ENCODE assay signal across 21 cellular contexts in genomic region chr16:54156349-54156748, GRCh38.
DNase-seq lines count a peak whose midpoint lies in the region; ATAC-seq, FAIRE-seq and TF ChIP-seq lines count a peak whose summit lies in the region.
"Had no signal": no experiment of that assay in that cellular context is flagged by ENCODE, and none has a peak within 500 bp of the region (broad histone marks: within the 10 kb centered on the region; RNA-seq: fewer than 3 reads in every experiment).

No MANE protein-coding gene starts in this region.

- H3K9ac ChIP-seq in DND-41 (ENCODE audit: low read depth, low read length) (no peak overlapping the region), H1 (replicated peaks in 1 of 4; ENCODE audit: extremely low read depth in 1 of 4, low read depth in 3 of 4, low read length in 3 of 4) (no peak overlapping the region)

- no peak for TF ChIP-seq EP300 in H1 (IDR thresholded peaks at IDR 0.05; ENCODE audit: borderline replicate concordance in 1 of 2, low read depth in 2 of 2, low read length in 2 of 2)

- intact Hi-C loops in posterior vena cava (cut with DNase I) = no loop called here

- H3K14ac ChIP-seq in H1 (ENCODE audit: insufficient read length) = no peak overlapping the region

- no peak overlapping the region for H2BK12ac ChIP-seq in H1 (ENCODE audit: low read depth, low read length)

- H2AFZ ChIP-seq in DND-41 (ENCODE audit: low read depth, low read length) (no peak overlapping the region), H1 (ENCODE audit: low read length) (no peak overlapping the region)
- H2AFZ ChIP-seq: GM23338 had no signal

- H4K91ac ChIP-seq in H1 (replicated peaks; ENCODE audit: insufficient read length, low read length) = no peak overlapping the region

- TF ChIP-seq POLR2A in H1 (IDR thresholded peaks at IDR 0.05; ENCODE audit: control extremely low read depth in 1 of 2, low read depth in 2 of 2, low read length in 2 of 2) = no peak

- no peak overlapping the region for H4K8ac ChIP-seq in H1 (ENCODE audit: extremely low read depth, insufficient read depth, low read length)

- H3K4ac ChIP-seq in H1 (replicated peaks; ENCODE audit: insufficient read length, low read depth, low read length) = no peak overlapping the region

- H3K4me2 ChIP-seq in DND-41 (ENCODE audit: insufficient read depth, low read length) = no peak overlapping the region
- no peak overlapping the region for H3K4me2 ChIP-seq in H1 (ENCODE audit: insufficient read depth in 1 of 2, low read depth in 2 of 2, low read length in 2 of 2)
- H3K4me2 ChIP-seq: A549, GM23338 had no signal

- CTCF ChIA-PET in H1 (lab: Charles Lee; ENCODE audit: partially characterized antibody) = no interaction called here

- H3K27me3 ChIP-seq in DND-41 (ENCODE audit: insufficient read depth, low read length, poor library complexity) (no peaks in the 10 kb centered on the region), H1 (replicated peaks in 1 of 4; ENCODE audit: control insufficient read depth in 3 of 4, extremely low read depth in 1 of 4, insufficient read depth in 3 of 4, low read length in 3 of 4) (no peaks in the 10 kb centered on the region)

- H3K4me3 ChIP-seq in DND-41 (ENCODE audit: low read depth in 1 of 2, low read length in 2 of 2) (no peak overlapping the region), H1 (ENCODE audit: extremely low read depth in 1 of 4, insufficient read depth in 2 of 4, low read depth in 3 of 4, low read length in 4 of 4) (no peak overlapping the region)
- H3K4me3 ChIP-seq: A549, GM23338, HAP-1 had no signal

- H3K79me2 ChIP-seq in DND-41 (ENCODE audit: insufficient read depth, low read length) = no peaks in the 10 kb centered on the region
- H3K79me2 ChIP-seq in H1 (ENCODE audit: control insufficient read depth in 1 of 2, insufficient read depth in 2 of 2, low read length in 2 of 2) = no peaks in the 10 kb centered on the region

- no peak overlapping the region for H4K5ac ChIP-seq in H1 (ENCODE audit: insufficient read length, low read depth, low read length)

- H3K23me2 ChIP-seq in H1 (ENCODE audit: low read depth, low read length) = peaks cover 4% of the 10 kb centered on the region; the same call in 1 of the 2 replicates

- peak; percentile 95 for FAIRE-seq in HTR-8/SVneo (lab: Jason Lieb, UNC)
- no peak for FAIRE-seq in H1 (lab: Jason Lieb, UNC)
- FAIRE-seq: A549, GM12891, GM18507, H54 had no signal

- no peak for TF ChIP-seq CTCF in DND-41 (IDR thresholded peaks at IDR 0.05; ENCODE audit: borderline replicate concordance, extremely low read depth, low read length, poor library complexity, severe bottlenecking)
- TF ChIP-seq CTCF in H1 (IDR thresholded peaks at IDR 0.05; ENCODE audit: control extremely low read depth in 1 of 3, insufficient read depth in 1 of 3, low read depth in 1 of 3, low read length in 3 of 3) = no peak

- H3K4me1 ChIP-seq in DND-41 (ENCODE audit: insufficient read depth, low read length) = peaks cover 11% of the 10 kb centered on the region
- peaks cover 0 to 8% (median 6%) of the 10 kb centered on the region in 4 experiments; a peak in 2 of 7 replicates for H3K4me1 ChIP-seq in H1 (replicated peaks in 1 of 4; ENCODE audit: control insufficient read depth in 3 of 4, insufficient read depth in 4 of 4, low read length in 3 of 4)
- H3K4me1 ChIP-seq: HAP-1 had no signal

- H3K27ac ChIP-seq in DND-41 (ENCODE audit: low read length) (peak overlapping the region; percentile 36; the same call in 1 of the 2 replicates), H1 (ENCODE audit: low read depth, low read length) (no peak overlapping the region)
- H3K27ac ChIP-seq: A549 had no signal

- TF ChIP-seq RAD21 in H1 (IDR thresholded peaks at IDR 0.05 in 1 of 2, conservative IDR thresholded peaks at IDR 0.05 in 1 of 2; ENCODE audit: low read depth in 2 of 2, low read length in 2 of 2) = no peak

- no peak overlapping the region for H3K18ac ChIP-seq in H1 (ENCODE audit: extremely low read depth, low read length)

- H2BK120ac ChIP-seq in H1 (replicated peaks; ENCODE audit: low read depth, low read length) = no peak overlapping the region

- H2AK5ac ChIP-seq in H1 (ENCODE audit: low read depth, low read length) = peak overlapping the region; percentile 82; the same call in 1 of the 2 replicates

- WGBS in H1 (ENCODE audit: extremely low coverage in 1 of 2, insufficient coverage in 1 of 2, insufficient read length in 1 of 2, insufficient replicate concordance in 2 of 2, low coverage in 1 of 2, low lambda C conversion rate in 2 of 2, missing lambda C conversion rate in 1 of 2), 2 experiments = 93% methylated on average over 1 of the region's 1 CpG; no CpG with 5 or more reads in 1 of the 2 experiments

- no peaks in the 10 kb centered on the region for H3K79me1 ChIP-seq in H1 (ENCODE audit: low read depth, low read length)

- DNase-seq in DND-41 (no peak), HTR-8/SVneo (ENCODE audit: insufficient read length, low spot score) (no peak), H1 (ENCODE audit: low read depth in 1 of 2, low spot score in 2 of 2) (no peak), posterior vena cava (ENCODE audit: low spot score) (no peak)
- DNase-seq in stimulated activated CD4-positive, alpha-beta T cell treated with anti-CD3 and anti-CD28 coated beads, Interleukin-2, amount 100 ng/mL, for 24 hours = no peak
- DNase-seq: 8988T; ACHN; AML-193; C1 segment of cervical spinal cord; CD4-positive, alpha-beta memory T cell; COR-L47; DMS153; EL; GDM1 had no signal

- H2BK20ac ChIP-seq in H1 (ENCODE audit: low read length) = no peak overlapping the region

- no peak overlapping the region for H3K23ac ChIP-seq in H1 (ENCODE audit: insufficient read length)

- no peaks in the 10 kb centered on the region for H3K9me3 ChIP-seq in DND-41 (ENCODE audit: insufficient read depth, low read length, severe bottlenecking)
- H3K9me3 ChIP-seq in H1 (ENCODE audit: insufficient read depth in 2 of 2, low read depth in 1 of 2, low read length in 1 of 2) = no peaks in the 10 kb centered on the region
- H3K9me3 ChIP-seq: A549, HAP-1 had no signal

- no peak overlapping the region for H2BK15ac ChIP-seq in H1 (ENCODE audit: low read length)

- no peak overlapping the region for H2BK5ac ChIP-seq in H1 (ENCODE audit: low read depth, low read length)

- H3K36me3 ChIP-seq in DND-41 (ENCODE audit: insufficient read depth, low read length) (no peaks in the 10 kb centered on the region), H1 (ENCODE audit: control insufficient read depth in 2 of 4, insufficient read depth in 4 of 4, low read length in 3 of 4) (no peaks in the 10 kb centered on the region)
- H3K36me3 ChIP-seq: HAP-1 had no signal

- POLR2A ChIA-PET in H1 (lab: Charles Lee; ENCODE audit: partially characterized antibody) = no interaction called here

- no peaks in the 10 kb centered on the region for H4K20me1 ChIP-seq in DND-41 (ENCODE audit: insufficient read depth, low read length)
- H4K20me1 ChIP-seq in H1 (replicated peaks in 1 of 2; ENCODE audit: control insufficient read depth in 1 of 2, insufficient read depth in 2 of 2, low read length in 2 of 2) = no peaks in the 10 kb centered on the region

- ATAC-seq in DND-41 (ENCODE audit: insufficient read depth, low read depth) = no peak; the same call in 2 of the 3 replicates
- no peak for ATAC-seq in HG02763 (IDR thresholded peaks at IDR 0.05; ENCODE audit: unreplicated experiment)
- ATAC-seq: A549, GM23338 had no signal

- H3K56ac ChIP-seq in H1 (replicated peaks; ENCODE audit: insufficient read length, low read depth, low read length) = no peak overlapping the region

TF ChIP-seq in H1, 55 proteins besides CTCF, POLR2A, EP300 and RAD21:
- TF ChIP-seq SRF (IDR thresholded peaks at IDR 0.05; ENCODE audit: low read depth, low read length) (no peak), POU5F1 (IDR thresholded peaks at IDR 0.05; ENCODE audit: low read depth, low read length) (no peak), EZH2 (IDR thresholded peaks at IDR 0.05; ENCODE audit: low read depth, low read length, severe bottlenecking) (no peak)
TF ChIP-seq in H1: peak in this region for 0.
